1 cellular context compared by ENCODE assay signal in genomic region chr1:238753205-238753720, GRCh38.
TF ChIP-seq lines count a peak whose summit lies in the region.

No MANE protein-coding gene starts in this region.

TF ChIP-seq in GM23338, 12 proteins besides CTCF, POLR2A, EP300 and RAD21 (continued from another document):
- TF ChIP-seq ZNF462 (CRISPR knock-in tag; IDR thresholded peaks at IDR 0.05) (no peak), ETS1 (IDR thresholded peaks at IDR 0.05) (no peak)
